Comparison of ENCODE assay signal across 1 cellular context in the genomic region with DNA sequence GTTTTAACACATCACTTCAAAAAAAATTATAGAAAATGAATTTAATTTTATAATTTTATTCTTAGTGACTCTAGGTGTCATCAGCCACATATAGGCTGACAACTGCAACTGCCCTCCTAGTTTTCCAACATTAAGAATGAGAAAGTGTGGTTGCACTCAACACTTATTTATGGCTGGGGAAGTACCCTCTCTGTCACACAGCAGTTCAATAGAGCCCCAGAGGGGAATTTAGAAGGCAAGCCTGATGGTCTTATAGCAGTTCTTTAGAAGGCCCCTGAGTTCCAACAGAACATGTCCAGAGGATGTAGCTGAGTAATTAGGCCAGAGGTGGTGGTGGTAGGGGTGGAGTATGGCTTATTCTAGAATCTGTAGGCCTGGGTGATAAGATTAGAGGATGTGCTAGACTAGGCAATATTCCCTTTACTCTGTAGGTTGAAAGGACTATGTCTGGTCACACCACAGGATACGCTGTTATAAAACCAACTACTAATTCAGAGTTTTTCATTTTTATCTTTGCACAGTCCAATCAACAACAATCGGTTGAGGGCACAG.
TF ChIP-seq lines count a peak whose summit lies in the region.

No MANE protein-coding gene starts in this region.

TF ChIP-seq in K562, 482 proteins besides CTCF, POLR2A, EP300 and RAD21 (continued from another document and continues in another):
- TF ChIP-seq ZNF140 (CRISPR knock-in tag; IDR thresholded peaks at IDR 0.05) (no peak), SREBF1 (IDR thresholded peaks at IDR 0.05; ENCODE audit: borderline replicate concordance, low read depth, low read length) (no peak), SIRT6 (IDR thresholded peaks at IDR 0.05; ENCODE audit: low read depth, low read length) (no peak), RFX1 (IDR thresholded peaks at IDR 0.05) (no peak), HMG20A (CRISPR knock-in tag; conservative IDR thresholded peaks at IDR 0.05) (no peak), MYNN (IDR thresholded peaks at IDR 0.05) (no peak), MYNN (CRISPR knock-in tag; IDR thresholded peaks at IDR 0.05) (no peak), HMGN3 (IDR thresholded peaks at IDR 0.05; ENCODE audit: borderline replicate concordance, extremely low read depth, insufficient read length, low read depth, low read length) (no peak), LEF1 (IDR thresholded peaks at IDR 0.05) (no peak), ZNF311 (CRISPR knock-in tag; IDR thresholded peaks at IDR 0.05) (no peak), NFE2L1 (tag; IDR thresholded peaks at IDR 0.05; ENCODE audit: borderline replicate concordance, low read depth) (no peak), NONO (IDR thresholded peaks at IDR 0.05; ENCODE audit: low read depth in 2 of 2, low read length in 1 of 2) (no peak), POLR2G (IDR thresholded peaks at IDR 0.05; ENCODE audit: low read depth, low read length) (no peak), MCM7 (IDR thresholded peaks at IDR 0.05) (no peak), KDM5B (IDR thresholded peaks at IDR 0.05; ENCODE audit: insufficient replicate concordance, low read depth, low read length) (no peak), EHMT2 (IDR thresholded peaks at IDR 0.05) (0 out of 2 replicates have a peak, but pooled peaks have one; percentile 18), ZNF699 (CRISPR knock-in tag; IDR thresholded peaks at IDR 0.05; ENCODE audit: insufficient replicate concordance) (no peak), TAF1 (IDR thresholded peaks at IDR 0.05; ENCODE audit: control insufficient read depth, extremely low read depth, insufficient read depth, low read length, severe bottlenecking) (no peak), NCOR1 (IDR thresholded peaks at IDR 0.05) (0 out of 2 replicates have a peak, but pooled peaks have one; percentile 15), ESRRA (IDR thresholded peaks at IDR 0.05; ENCODE audit: borderline replicate concordance, low read depth) (no peak), PTRF (tag; IDR thresholded peaks at IDR 0.05) (no peak)
- TF ChIP-seq, protein P1, sequence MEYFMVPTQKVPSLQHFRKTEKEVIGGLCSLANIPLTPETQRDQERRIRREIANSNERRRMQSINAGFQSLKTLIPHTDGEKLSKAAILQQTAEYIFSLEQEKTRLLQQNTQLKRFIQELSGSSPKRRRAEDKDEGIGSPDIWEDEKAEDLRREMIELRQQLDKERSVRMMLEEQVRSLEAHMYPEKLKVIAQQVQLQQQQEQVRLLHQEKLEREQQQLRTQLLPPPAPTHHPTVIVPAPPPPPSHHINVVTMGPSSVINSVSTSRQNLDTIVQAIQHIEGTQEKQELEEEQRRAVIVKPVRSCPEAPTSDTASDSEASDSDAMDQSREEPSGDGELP (CRISPR knock-in tag; IDR thresholded peaks at IDR 0.05; ENCODE audit: borderline replicate concordance), result no peak
- TF ChIP-seq, protein P2, sequence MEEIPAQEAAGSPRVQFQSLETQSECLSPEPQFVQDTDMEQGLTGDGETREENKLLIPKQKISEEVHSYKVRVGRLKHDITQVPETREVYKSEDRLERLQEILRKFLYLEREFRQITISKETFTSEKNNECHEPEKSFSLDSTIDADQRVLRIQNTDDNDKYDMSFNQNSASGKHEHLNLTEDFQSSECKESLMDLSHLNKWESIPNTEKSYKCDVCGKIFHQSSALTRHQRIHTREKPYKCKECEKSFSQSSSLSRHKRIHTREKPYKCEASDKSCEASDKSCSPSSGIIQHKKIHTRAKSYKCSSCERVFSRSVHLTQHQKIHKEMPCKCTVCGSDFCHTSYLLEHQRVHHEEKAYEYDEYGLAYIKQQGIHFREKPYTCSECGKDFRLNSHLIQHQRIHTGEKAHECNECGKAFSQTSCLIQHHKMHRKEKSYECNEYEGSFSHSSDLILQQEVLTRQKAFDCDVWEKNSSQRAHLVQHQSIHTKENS (CRISPR knock-in tag; IDR thresholded peaks at IDR 0.05), result no peak
- TF ChIP-seq, protein P3, sequence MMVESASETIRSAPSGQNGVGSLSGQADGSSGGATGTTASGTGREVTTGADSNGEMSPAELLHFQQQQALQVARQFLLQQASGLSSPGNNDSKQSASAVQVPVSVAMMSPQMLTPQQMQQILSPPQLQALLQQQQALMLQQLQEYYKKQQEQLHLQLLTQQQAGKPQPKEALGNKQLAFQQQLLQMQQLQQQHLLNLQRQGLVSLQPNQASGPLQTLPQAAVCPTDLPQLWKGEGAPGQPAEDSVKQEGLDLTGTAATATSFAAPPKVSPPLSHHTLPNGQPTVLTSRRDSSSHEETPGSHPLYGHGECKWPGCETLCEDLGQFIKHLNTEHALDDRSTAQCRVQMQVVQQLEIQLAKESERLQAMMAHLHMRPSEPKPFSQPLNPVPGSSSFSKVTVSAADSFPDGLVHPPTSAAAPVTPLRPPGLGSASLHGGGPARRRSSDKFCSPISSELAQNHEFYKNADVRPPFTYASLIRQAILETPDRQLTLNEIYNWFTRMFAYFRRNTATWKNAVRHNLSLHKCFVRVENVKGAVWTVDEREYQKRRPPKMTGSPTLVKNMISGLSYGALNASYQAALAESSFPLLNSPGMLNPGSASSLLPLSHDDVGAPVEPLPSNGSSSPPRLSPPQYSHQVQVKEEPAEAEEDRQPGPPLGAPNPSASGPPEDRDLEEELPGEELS (CRISPR knock-in tag; IDR thresholded peaks at IDR 0.05; ENCODE audit: borderline replicate concordance), result no peak
- TF ChIP-seq, protein P4, sequence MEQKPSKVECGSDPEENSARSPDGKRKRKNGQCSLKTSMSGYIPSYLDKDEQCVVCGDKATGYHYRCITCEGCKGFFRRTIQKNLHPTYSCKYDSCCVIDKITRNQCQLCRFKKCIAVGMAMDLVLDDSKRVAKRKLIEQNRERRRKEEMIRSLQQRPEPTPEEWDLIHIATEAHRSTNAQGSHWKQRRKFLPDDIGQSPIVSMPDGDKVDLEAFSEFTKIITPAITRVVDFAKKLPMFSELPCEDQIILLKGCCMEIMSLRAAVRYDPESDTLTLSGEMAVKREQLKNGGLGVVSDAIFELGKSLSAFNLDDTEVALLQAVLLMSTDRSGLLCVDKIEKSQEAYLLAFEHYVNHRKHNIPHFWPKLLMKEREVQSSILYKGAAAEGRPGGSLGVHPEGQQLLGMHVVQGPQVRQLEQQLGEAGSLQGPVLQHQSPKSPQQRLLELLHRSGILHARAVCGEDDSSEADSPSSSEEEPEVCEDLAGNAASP (IDR thresholded peaks at IDR 0.05), result no peak
- TF ChIP-seq, protein P5, sequence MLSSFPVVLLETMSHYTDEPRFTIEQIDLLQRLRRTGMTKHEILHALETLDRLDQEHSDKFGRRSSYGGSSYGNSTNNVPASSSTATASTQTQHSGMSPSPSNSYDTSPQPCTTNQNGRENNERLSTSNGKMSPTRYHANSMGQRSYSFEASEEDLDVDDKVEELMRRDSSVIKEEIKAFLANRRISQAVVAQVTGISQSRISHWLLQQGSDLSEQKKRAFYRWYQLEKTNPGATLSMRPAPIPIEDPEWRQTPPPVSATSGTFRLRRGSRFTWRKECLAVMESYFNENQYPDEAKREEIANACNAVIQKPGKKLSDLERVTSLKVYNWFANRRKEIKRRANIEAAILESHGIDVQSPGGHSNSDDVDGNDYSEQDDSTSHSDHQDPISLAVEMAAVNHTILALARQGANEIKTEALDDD (IDR thresholded peaks at IDR 0.05), result peak; percentile 32; the same call in 1 of the 2 replicates
- TF ChIP-seq, protein P6, sequence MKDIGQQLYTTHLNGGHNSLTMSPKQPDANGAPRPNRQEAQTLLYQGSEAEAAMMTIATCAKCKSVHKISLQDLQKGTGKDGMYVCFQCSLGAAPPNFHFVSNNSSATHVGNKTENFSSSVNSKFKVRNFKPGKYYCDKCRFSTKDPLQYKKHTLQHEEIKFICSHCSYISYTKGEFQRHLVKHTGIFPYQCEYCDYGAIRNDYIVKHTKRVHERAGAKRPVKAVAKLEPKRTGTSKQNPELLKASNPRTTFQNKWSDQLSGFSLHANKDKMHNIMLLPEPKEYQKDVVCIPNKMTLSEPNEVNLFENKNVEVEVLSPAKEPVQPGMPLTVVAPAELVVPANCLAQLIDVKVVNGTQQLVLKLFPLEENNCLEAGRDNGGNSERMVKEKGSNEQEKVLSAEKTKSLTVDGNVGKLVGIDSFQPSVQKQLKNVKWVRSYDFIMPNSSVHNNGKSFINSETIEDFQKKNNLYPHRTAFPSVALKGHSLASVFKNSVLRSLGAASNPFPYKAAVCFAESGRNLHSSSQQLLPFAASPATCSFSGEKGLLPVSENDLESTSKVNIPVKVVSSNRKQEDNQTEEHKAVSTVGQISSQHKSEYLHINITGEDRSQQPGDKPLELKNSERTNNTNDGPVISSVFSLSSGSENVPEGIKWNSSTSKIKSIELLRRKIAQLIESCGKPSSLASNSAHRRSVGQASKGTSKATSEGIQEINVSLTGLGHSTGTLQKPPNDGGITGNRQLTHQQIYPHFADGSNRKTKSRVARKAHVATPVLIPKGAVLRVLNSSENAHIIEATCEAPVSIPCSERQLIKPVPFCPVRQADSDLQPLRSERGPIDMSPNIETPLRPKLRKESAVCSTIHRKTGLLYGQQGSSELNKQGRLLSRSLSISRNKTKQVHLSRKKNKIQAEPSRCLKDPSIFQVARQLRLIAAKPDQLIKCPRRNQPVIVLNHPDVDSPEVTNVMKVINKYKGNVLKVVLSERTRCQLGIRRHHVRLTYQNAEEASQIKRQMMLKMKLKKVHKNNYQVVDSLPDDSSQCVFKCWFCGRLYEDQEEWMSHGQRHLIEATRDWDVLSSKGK (CRISPR knock-in tag; IDR thresholded peaks at IDR 0.05), result no peak
- TF ChIP-seq, protein P7, sequence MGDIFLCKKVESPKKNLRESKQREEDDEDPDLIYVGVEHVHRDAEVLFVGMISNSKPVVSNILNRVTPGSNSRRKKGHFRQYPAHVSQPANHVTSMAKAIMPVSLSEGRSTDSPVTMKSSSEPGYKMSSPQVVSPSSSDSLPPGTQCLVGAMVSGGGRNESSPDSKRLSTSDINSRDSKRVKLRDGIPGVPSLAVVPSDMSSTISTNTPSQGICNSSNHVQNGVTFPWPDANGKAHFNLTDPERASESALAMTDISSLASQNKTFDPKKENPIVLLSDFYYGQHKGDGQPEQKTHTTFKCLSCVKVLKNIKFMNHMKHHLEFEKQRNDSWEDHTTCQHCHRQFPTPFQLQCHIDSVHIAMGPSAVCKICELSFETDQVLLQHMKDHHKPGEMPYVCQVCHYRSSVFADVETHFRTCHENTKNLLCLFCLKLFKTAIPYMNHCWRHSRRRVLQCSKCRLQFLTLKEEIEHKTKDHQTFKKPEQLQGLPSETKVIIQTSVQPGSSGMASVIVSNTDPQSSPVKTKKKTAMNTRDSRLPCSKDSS (IDR thresholded peaks at IDR 0.05; ENCODE audit: low read depth, partially characterized antibody), result no peak
- TF ChIP-seq, protein P8, sequence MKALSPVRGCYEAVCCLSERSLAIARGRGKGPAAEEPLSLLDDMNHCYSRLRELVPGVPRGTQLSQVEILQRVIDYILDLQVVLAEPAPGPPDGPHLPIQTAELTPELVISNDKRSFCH (CRISPR knock-in tag; IDR thresholded peaks at IDR 0.05), result no peak
- TF ChIP-seq, protein P8 (tag; IDR thresholded peaks at IDR 0.05), result no peak
- TF ChIP-seq, protein P9, sequence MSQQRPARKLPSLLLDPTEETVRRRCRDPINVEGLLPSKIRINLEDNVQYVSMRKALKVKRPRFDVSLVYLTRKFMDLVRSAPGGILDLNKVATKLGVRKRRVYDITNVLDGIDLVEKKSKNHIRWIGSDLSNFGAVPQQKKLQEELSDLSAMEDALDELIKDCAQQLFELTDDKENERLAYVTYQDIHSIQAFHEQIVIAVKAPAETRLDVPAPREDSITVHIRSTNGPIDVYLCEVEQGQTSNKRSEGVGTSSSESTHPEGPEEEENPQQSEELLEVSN (IDR thresholded peaks at IDR 0.05; ENCODE audit: borderline replicate concordance in 1 of 2, extremely low read depth in 1 of 2, insufficient read depth in 1 of 2, insufficient read length in 1 of 2, low read depth in 1 of 2, low read length in 1 of 2, poor library complexity in 1 of 2, severe bottlenecking in 1 of 2), result no peak
